1 cellular context compared by ENCODE assay signal in the genomic region with DNA sequence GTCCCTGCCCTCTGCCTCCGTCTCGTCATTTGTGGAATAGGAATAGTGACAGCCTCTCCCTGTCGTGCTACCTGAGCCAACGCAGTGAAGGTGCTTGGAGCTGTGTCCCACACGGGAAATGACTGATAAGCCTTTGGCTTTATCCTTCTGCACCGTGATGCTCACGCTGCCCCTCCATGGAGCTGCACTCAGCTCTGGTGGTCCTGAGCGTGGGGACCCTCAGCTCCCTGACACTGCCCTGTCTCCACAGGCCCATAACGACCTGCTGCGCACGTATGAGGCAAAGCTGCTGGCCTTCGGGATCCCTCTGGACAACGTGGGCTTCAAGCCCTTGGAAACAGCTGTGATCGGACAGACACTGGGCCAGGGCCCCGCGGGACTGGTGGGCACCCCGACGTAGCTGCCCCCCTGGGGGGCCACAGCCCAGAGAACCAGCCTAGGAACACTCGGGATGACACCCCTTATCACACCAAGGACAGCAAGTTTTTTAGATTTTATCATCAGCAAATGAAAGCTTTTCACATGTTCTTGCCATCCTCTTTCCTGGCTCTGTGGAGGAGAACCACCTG.
TF ChIP-seq lines count a peak whose summit lies in the region.

No MANE protein-coding gene starts in this region.

TF ChIP-seq in HCT116, 20 proteins besides CTCF, POLR2A, EP300 and RAD21:
- TF ChIP-seq REST (IDR thresholded peaks at IDR 0.05; ENCODE audit: low read depth) = no peak
- no peak for TF ChIP-seq ZNF274 (IDR thresholded peaks at IDR 0.05; ENCODE audit: low read depth, low read length)
- no peak for TF ChIP-seq SRF (IDR thresholded peaks at IDR 0.05; ENCODE audit: low read depth)
- no peak for TF ChIP-seq FOSL1 (IDR thresholded peaks at IDR 0.05; ENCODE audit: low read depth)
- TF ChIP-seq EGR1 (IDR thresholded peaks at IDR 0.05; ENCODE audit: low read depth) = no peak
- no peak for TF ChIP-seq MAX (IDR thresholded peaks at IDR 0.05)
- TF ChIP-seq EZH2phosphoT487 (IDR thresholded peaks at IDR 0.05; ENCODE audit: borderline replicate concordance) = no peak
- TF ChIP-seq POLR2AphosphoS5 (IDR thresholded peaks at IDR 0.05; ENCODE audit: low read depth, low read length) = no peak
- no peak for TF ChIP-seq EZH2 (IDR thresholded peaks at IDR 0.05)
- no peak for TF ChIP-seq ZBTB33 (IDR thresholded peaks at IDR 0.05; ENCODE audit: extremely low read depth, insufficient replicate concordance, low read length)
- TF ChIP-seq ELF1 (IDR thresholded peaks at IDR 0.05; ENCODE audit: borderline replicate concordance, low read depth) = no peak
- no peak for TF ChIP-seq TCF7L2 (IDR thresholded peaks at IDR 0.05; ENCODE audit: borderline replicate concordance, extremely low read depth, insufficient read depth, insufficient read length)
- TF ChIP-seq CBX3 (IDR thresholded peaks at IDR 0.05; ENCODE audit: low read depth) = no peak
- TF ChIP-seq YY1 (IDR thresholded peaks at IDR 0.05; ENCODE audit: extremely low read depth, insufficient replicate concordance, low read depth, low read length) = no peak
- no peak for TF ChIP-seq ZFX (IDR thresholded peaks at IDR 0.05)
- no peak for TF ChIP-seq SP1 (IDR thresholded peaks at IDR 0.05; ENCODE audit: low read depth)
- TF ChIP-seq SIN3A (IDR thresholded peaks at IDR 0.05; ENCODE audit: low read depth) = no peak
- TF ChIP-seq JUND (IDR thresholded peaks at IDR 0.05) = no peak
- no peak for TF ChIP-seq CEBPB (IDR thresholded peaks at IDR 0.05; ENCODE audit: low read depth)
- TF ChIP-seq, protein P1, sequence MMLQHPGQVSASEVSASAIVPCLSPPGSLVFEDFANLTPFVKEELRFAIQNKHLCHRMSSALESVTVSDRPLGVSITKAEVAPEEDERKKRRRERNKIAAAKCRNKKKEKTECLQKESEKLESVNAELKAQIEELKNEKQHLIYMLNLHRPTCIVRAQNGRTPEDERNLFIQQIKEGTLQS (IDR thresholded peaks at IDR 0.05) = no peak
TF ChIP-seq in HCT116: peak in this region for 0.
